20 cellular contexts compared by ENCODE assay signal in the genomic region with DNA sequence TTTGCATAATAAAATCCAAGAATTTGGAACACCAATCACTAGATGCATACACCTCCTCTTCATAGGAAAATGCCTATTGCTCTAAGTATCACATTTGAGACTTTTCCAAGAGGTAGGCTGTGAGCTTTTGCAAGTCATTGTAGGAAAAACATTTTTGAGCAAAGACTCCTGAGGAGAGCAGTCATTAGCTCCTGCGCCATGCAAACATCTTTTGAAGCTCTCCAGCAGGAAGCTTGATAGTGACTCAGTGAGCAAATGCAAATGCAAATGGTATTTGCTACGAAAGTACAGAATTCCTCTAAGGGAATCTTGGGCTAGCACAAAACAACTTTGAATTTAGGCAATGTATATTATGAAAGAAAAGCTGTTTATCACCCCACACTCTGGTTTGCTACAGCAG.
"Had no signal": no experiment of that assay in that cellular context is flagged by ENCODE, and none has a peak within 500 bp of the region (broad histone marks: within the 10 kb centered on the region; RNA-seq: fewer than 3 reads in every experiment).

No MANE protein-coding gene starts in this region.

- H3K36me3 ChIP-seq: adrenal gland, cardiac muscle cell, left lung, tibial nerve had no signal

- H3K27me3 Mint-ChIP-seq: activated CD8-positive, alpha-beta memory T cell treated with anti-CD3 and anti-CD28 coated beads, Interleukin-2, amount 10 ng/mL, durations not matched to agents 7 days and 5 days; activated CD8-positive, alpha-beta T cell treated with anti-CD3 and anti-CD28 coated beads for 36 hours; naive thymus-derived CD4-positive, alpha-beta T cell had no signal

- H3K9me3 Mint-ChIP-seq: activated CD8-positive, alpha-beta T cell treated with anti-CD3 and anti-CD28 coated beads for 36 hours had no signal

- H3K9me3 ChIP-seq: adrenal gland, tibial nerve had no signal

- H3K27ac ChIP-seq: adrenal gland, cardiac muscle cell, foreskin keratinocyte, left lung, tibial nerve had no signal

- H3K4me1 ChIP-seq: adrenal gland, foreskin keratinocyte, left lung, tibial nerve had no signal

- H3K4me3 Mint-ChIP-seq: activated CD8-positive, alpha-beta memory T cell treated with anti-CD3 and anti-CD28 coated beads, Interleukin-2, amount 10 ng/mL, durations not matched to agents 7 days and 5 days; activated CD8-positive, alpha-beta T cell treated with anti-CD3 and anti-CD28 coated beads for 36 hours; activated naive CD8-positive, alpha-beta T cell; naive thymus-derived CD4-positive, alpha-beta T cell had no signal

- DNase-seq: activated CD4-positive, alpha-beta T cell treated with anti-CD3 and anti-CD28 coated beads for 4 hours; activated CD4-positive, CD25-positive, alpha-beta regulatory T cell; activated CD8-positive, alpha-beta memory T cell treated with anti-CD3 and anti-CD28 coated beads, Interleukin-2, amount 10 ng/mL, durations not matched to agents 7 days and 5 days; activated CD8-positive, alpha-beta T cell treated with anti-CD3 and anti-CD28 coated beads for 36 hours; adrenal gland; dermis blood vessel endothelial cell; effector memory CD4-positive, alpha-beta T cell; foreskin keratinocyte; kidney glomerular epithelial cell; left lung; naive thymus-derived CD4-positive, alpha-beta T cell; stimulated activated CD4-positive, alpha-beta T cell treated with anti-CD3 and anti-CD28 coated beads, Interleukin-4, amount 100 ng/mL, for 24 hours; stimulated activated naive CD8-positive, alpha-beta T cell treated with anti-CD3 and anti-CD28 coated beads, Interleukin-15, Interleukin-2, amounts not matched to agents 100 U/mL and 50 U/mL, for 24 hours; substantia nigra; T1000 had no signal

- H3K4me1 Mint-ChIP-seq: activated CD8-positive, alpha-beta memory T cell treated with anti-CD3 and anti-CD28 coated beads, Interleukin-2, amount 10 ng/mL, durations not matched to agents 7 days and 5 days; naive thymus-derived CD4-positive, alpha-beta T cell had no signal

- H3K4me3 ChIP-seq: adrenal gland, cardiac muscle cell, left lung, lung, tibial nerve had no signal

- H3K27me3 ChIP-seq: adrenal gland, cardiac muscle cell, foreskin keratinocyte, left lung, tibial nerve had no signal

- H3K36me3 Mint-ChIP-seq: activated CD8-positive, alpha-beta memory T cell treated with anti-CD3 and anti-CD28 coated beads, Interleukin-2, amount 10 ng/mL, durations not matched to agents 7 days and 5 days; activated naive CD8-positive, alpha-beta T cell; naive thymus-derived CD4-positive, alpha-beta T cell had no signal

- H3K27ac Mint-ChIP-seq: activated CD8-positive, alpha-beta memory T cell treated with anti-CD3 and anti-CD28 coated beads, Interleukin-2, amount 10 ng/mL, durations not matched to agents 7 days and 5 days; activated CD8-positive, alpha-beta T cell treated with anti-CD3 and anti-CD28 coated beads for 36 hours; activated naive CD8-positive, alpha-beta T cell; naive thymus-derived CD4-positive, alpha-beta T cell; progenitor cell of endocrine pancreas had no signal
